Comparison of ENCODE assay signal across 13 cellular contexts in the genomic region with DNA sequence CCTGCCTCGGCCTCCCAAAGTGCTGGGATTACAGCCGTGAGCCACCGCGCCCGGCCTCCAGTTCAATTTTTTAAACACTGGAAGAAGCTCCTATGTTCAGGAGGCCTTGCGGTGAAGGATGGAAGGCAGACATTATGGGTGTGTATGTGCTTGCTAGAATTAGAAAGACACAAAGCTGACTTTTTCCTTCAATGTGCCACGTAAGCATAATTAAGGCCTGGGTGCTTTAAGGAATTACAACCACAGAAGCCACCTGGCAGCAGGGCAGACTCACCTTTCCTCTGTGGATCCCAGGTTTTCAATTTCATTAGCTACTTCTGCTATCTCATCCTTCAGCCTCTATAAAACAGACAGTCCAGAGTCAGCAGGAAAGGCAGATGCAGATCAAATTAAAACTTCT.
DNase-seq lines count a peak whose midpoint lies in the region; ATAC-seq and TF ChIP-seq lines count a peak whose summit lies in the region.
"Had no signal": no experiment of that assay in that cellular context is flagged by ENCODE, and none has a peak within 500 bp of the region (broad histone marks: within the 10 kb centered on the region; RNA-seq: fewer than 3 reads in every experiment).

No MANE protein-coding gene starts in this region.

- DNase-seq in SK-N-SH (no peak), activated B cell treated with CpG ODN at 0.5 μM for 24 hours (no peak), mesothelial cell of epicardium (ENCODE audit: low spot score in 2 of 2, unreplicated experiment in 2 of 2) (no peak), CD1c-positive myeloid dendritic cell (ENCODE audit: extremely low spot score) (no peak), gastrocnemius medialis (no peak), omental fat pad (ENCODE audit: low spot score) (no peak)
- DNase-seq in CD8-positive, alpha-beta T cell, result no peak
- DNase-seq: cortex of kidney, NCI-H2081 treated with DMSO at 0.1 percent for 48 hours had no signal

- ATAC-seq in SK-N-SH treated with all-trans-retinoic acid at 6 μM for 48 hours, result no peak
- no peak for ATAC-seq in CD8-positive, alpha-beta T cell
- no peak for ATAC-seq in activated B cell treated with CpG ODN at 0.5 μM for 24 hours (ENCODE audit: low read depth)
- ATAC-seq in gastrocnemius medialis, result no peak
- no peak for ATAC-seq in omental fat pad (ENCODE audit: low FRiP score)

- WGBS in SK-N-SH (ENCODE audit: low lambda C conversion rate), result 93% methylated on average over 7 of the region's 7 CpGs

- H3K4me1 ChIP-seq in SK-N-SH (ENCODE audit: control insufficient read depth in 1 of 2, insufficient read depth in 2 of 2, low read depth in 1 of 2, low read length in 1 of 2) (peaks cover 9 to 65% of the 10 kb centered on the region in 2 experiments), gastrocnemius medialis (peaks cover 13 to 28% of the 10 kb centered on the region in 2 donors)
- peaks cover 40% of the 10 kb centered on the region for H3K4me1 ChIP-seq in CD8-positive, alpha-beta T cell (ENCODE audit: insufficient read depth, low read length)

- H3K36me3 Mint-ChIP-seq in CD8-positive, alpha-beta T cell, result peaks cover 70% of the 10 kb centered on the region
- H3K36me3 Mint-ChIP-seq in activated B cell treated with CpG ODN at 0.5 μM for 24 hours (ENCODE audit: low read depth) (peaks cover 72% of the 10 kb centered on the region), mesothelial cell of epicardium (peaks cover 12% of the 10 kb centered on the region)

- no peak overlapping the region for H3K9ac ChIP-seq in SK-N-SH

- H4K20me1 ChIP-seq in SK-N-SH (ENCODE audit: insufficient read depth), result no peaks in the 10 kb centered on the region

- H3K4me3 Mint-ChIP-seq in CD8-positive, alpha-beta T cell, result no peak overlapping the region
- H3K4me3 Mint-ChIP-seq in activated B cell treated with CpG ODN at 0.5 μM for 24 hours (no peak overlapping the region), mesothelial cell of epicardium (no peak overlapping the region)

- H3K4me3 ChIP-seq in SK-N-SH (ENCODE audit: low read depth in 2 of 2, low read length in 1 of 2), result no peak overlapping the region
- no peak overlapping the region for H3K4me3 ChIP-seq in CD8-positive, alpha-beta T cell (ENCODE audit: low read depth, low read length)
- H3K4me3 ChIP-seq in gastrocnemius medialis, result no peak overlapping the region

- TF ChIP-seq POLR2A in gastrocnemius medialis (IDR thresholded peaks at IDR 0.05), result no peak

- no peak overlapping the region for H3K4me2 ChIP-seq in SK-N-SH

- no peaks in the 10 kb centered on the region for H3K9me3 Mint-ChIP-seq in CD8-positive, alpha-beta T cell
- H3K9me3 Mint-ChIP-seq in activated B cell treated with CpG ODN at 0.5 μM for 24 hours, result no peaks in the 10 kb centered on the region
- no peaks in the 10 kb centered on the region for H3K9me3 Mint-ChIP-seq in mesothelial cell of epicardium
- H3K9me3 Mint-ChIP-seq: CD4-positive, CD25-positive, alpha-beta regulatory T cell had no signal

- H3K27ac Mint-ChIP-seq in CD8-positive, alpha-beta T cell, result peak overlapping the region; percentile 88
- H3K27ac Mint-ChIP-seq in activated B cell treated with CpG ODN at 0.5 μM for 24 hours (peak overlapping the region; percentile 93), mesothelial cell of epicardium (peak overlapping the region; percentile 52)

- H3K27me3 ChIP-seq in SK-N-SH (ENCODE audit: insufficient read depth) (no peaks in the 10 kb centered on the region), gastrocnemius medialis (no peaks in the 10 kb centered on the region)
- H3K27me3 ChIP-seq in CD8-positive, alpha-beta T cell (ENCODE audit: insufficient read depth, low read length), result no peaks in the 10 kb centered on the region
- H3K27me3 ChIP-seq: neutrophil had no signal

- in situ Hi-C loops in gastrocnemius medialis (cut with MboI; ENCODE audit: low sequenced_read_pairs in 4 of 4), result loop anchor here (5.0 to 10.0 kb wide), 3 partner anchors 63 to 213 kb away; no protein-coding TSS in a partner anchor

- peaks cover 12 to 13% of the 10 kb centered on the region in 2 experiments for H3K36me3 ChIP-seq in SK-N-SH (replicated peaks in 1 of 2; ENCODE audit: control insufficient read depth in 1 of 2, insufficient read depth in 2 of 2, low read length in 1 of 2)
- H3K36me3 ChIP-seq in CD8-positive, alpha-beta T cell (ENCODE audit: insufficient read depth, low read length), result peaks cover 50% of the 10 kb centered on the region
- peaks cover 0 to 6% of the 10 kb centered on the region in 2 donors for H3K36me3 ChIP-seq in gastrocnemius medialis

- H3K27me3 Mint-ChIP-seq in CD8-positive, alpha-beta T cell (ENCODE audit: low read depth), result no peaks in the 10 kb centered on the region
- no peaks in the 10 kb centered on the region for H3K27me3 Mint-ChIP-seq in activated B cell treated with CpG ODN at 0.5 μM for 24 hours
- no peaks in the 10 kb centered on the region for H3K27me3 Mint-ChIP-seq in mesothelial cell of epicardium (ENCODE audit: low read depth)
- H3K27me3 Mint-ChIP-seq: CD4-positive, CD25-positive, alpha-beta regulatory T cell had no signal

- no peak overlapping the region for H2AFZ ChIP-seq in SK-N-SH (ENCODE audit: low read depth)

- no peak for TF ChIP-seq CTCF in SK-N-SH (IDR thresholded peaks at IDR 0.05)
- no peak for TF ChIP-seq CTCF in CD8-positive, alpha-beta T cell (IDR thresholded peaks at IDR 0.05)
- TF ChIP-seq CTCF in activated B cell treated with CpG ODN at 0.5 μM for 24 hours (IDR thresholded peaks at IDR 0.05), result no peak
- no peak for TF ChIP-seq CTCF in mesothelial cell of epicardium (IDR thresholded peaks at IDR 0.05; ENCODE audit: unreplicated experiment)
- TF ChIP-seq CTCF in gastrocnemius medialis (IDR thresholded peaks at IDR 0.05 in 4 of 5, conservative IDR thresholded peaks at IDR 0.05 in 1 of 5), result no peak
- no peak for TF ChIP-seq CTCF in omental fat pad (IDR thresholded peaks at IDR 0.05)

- CTCF ChIA-PET in SK-N-SH (lab: Yijun Ruan, JAX) (interaction anchor here (0.5 to 9.0 kb wide), 68 partner anchors 9 to 458 kb away, joined by 3 to 351 read pairs (median 4); a partner anchor contains a TSS), activated B cell treated with CpG ODN at 0.5 μM for 24 hours (lab: Charles Lee) (interaction anchor here (0.9 to 5.9 kb wide), 17 partner anchors 10 to 272 kb away, joined by 3 to 52 read pairs (median 7); no protein-coding TSS in a partner anchor)
- CTCF ChIA-PET in CD8-positive, alpha-beta T cell (lab: Charles Lee), result interaction anchor here (0.6 to 3.9 kb wide), 34 partner anchors 8 to 457 kb away, joined by 3 to 36 read pairs (median 5); no protein-coding TSS in a partner anchor

- no peak for TF ChIP-seq RAD21 in SK-N-SH (IDR thresholded peaks at IDR 0.05; ENCODE audit: low read length)

- H3K27ac ChIP-seq in SK-N-SH (ENCODE audit: low read depth in 2 of 2, low read length in 1 of 2) (peak overlapping the region; percentile 55 to 83; a peak in 3 of 4 replicates), gastrocnemius medialis (no peak overlapping the region)
- H3K27ac ChIP-seq in CD8-positive, alpha-beta T cell (ENCODE audit: low read depth, low read length), result no peak overlapping the region
- H3K27ac ChIP-seq: 22Rv1 had no signal

- peaks cover 11% of the 10 kb centered on the region for H3F3A ChIP-seq in SK-N-SH (replicated peaks; ENCODE audit: insufficient read depth)

- H3K4me1 Mint-ChIP-seq in CD8-positive, alpha-beta T cell (ENCODE audit: low read depth), result peaks cover 51% of the 10 kb centered on the region
- H3K4me1 Mint-ChIP-seq in activated B cell treated with CpG ODN at 0.5 μM for 24 hours (peaks cover 86% of the 10 kb centered on the region), mesothelial cell of epicardium (peaks cover 35% of the 10 kb centered on the region)

- POLR2A ChIA-PET in SK-N-SH (lab: Yijun Ruan, JAX), result interaction anchor here (0.6 to 1.2 kb wide), 4 partner anchors 9 to 211 kb away, joined by 3 to 6 read pairs (median 3); no protein-coding TSS in a partner anchor
- POLR2A ChIA-PET in CD8-positive, alpha-beta T cell (lab: Charles Lee), result interaction anchor here (0.6 to 3.1 kb wide), 5 partner anchors 11 to 107 kb away, joined by 3 to 13 read pairs (median 3); no protein-coding TSS in a partner anchor
- POLR2A ChIA-PET in activated B cell treated with CpG ODN at 0.5 μM for 24 hours (lab: Charles Lee), result interaction anchor here (0.5 to 15.8 kb wide), 14 partner anchors 9 to 132 kb away, joined by 3 to 396 read pairs (median 12); a partner anchor contains a TSS

- peaks cover 19% of the 10 kb centered on the region for H3K79me2 ChIP-seq in SK-N-SH (ENCODE audit: insufficient read depth)

- intact Hi-C loops in CD8-positive, alpha-beta T cell (cut with DNase I, micrococcal nuclease), result loop anchor here in 1 of 2 experiments (2.0 to 10.0 kb wide), 2 partner anchors 37 to 213 kb away; no protein-coding TSS in a partner anchor
- intact Hi-C loops in activated B cell treated with CpG ODN at 0.5 μM for 24 hours (cut with micrococcal nuclease), result loop anchor here (1.0 to 5.0 kb wide), 3 partner anchors 134 to 263 kb away; a partner anchor contains a TSS
- intact Hi-C loops in gastrocnemius medialis (cut with DNase I; ENCODE audit: low total_unique reads), result loop anchor here (1.0 kb wide), 1 partner anchor 211 kb away; no protein-coding TSS in a partner anchor

- TF ChIP-seq EP300 in SK-N-SH (IDR thresholded peaks at IDR 0.05; ENCODE audit: borderline replicate concordance in 1 of 2, low read depth in 1 of 2, low read length in 1 of 2), result no peak

- H3K9me3 ChIP-seq in SK-N-SH (no peaks in the 10 kb centered on the region), gastrocnemius medialis (no peaks in the 10 kb centered on the region)
- no peaks in the 10 kb centered on the region for H3K9me3 ChIP-seq in CD8-positive, alpha-beta T cell (ENCODE audit: low read length)
- H3K9me3 ChIP-seq: neutrophil had no signal

- no peaks in the 10 kb centered on the region for H3K9me2 ChIP-seq in SK-N-SH

TF ChIP-seq in SK-N-SH, 30 proteins besides CTCF, POLR2A, EP300 and RAD21 (continues in another document):
- TF ChIP-seq, protein P1, sequence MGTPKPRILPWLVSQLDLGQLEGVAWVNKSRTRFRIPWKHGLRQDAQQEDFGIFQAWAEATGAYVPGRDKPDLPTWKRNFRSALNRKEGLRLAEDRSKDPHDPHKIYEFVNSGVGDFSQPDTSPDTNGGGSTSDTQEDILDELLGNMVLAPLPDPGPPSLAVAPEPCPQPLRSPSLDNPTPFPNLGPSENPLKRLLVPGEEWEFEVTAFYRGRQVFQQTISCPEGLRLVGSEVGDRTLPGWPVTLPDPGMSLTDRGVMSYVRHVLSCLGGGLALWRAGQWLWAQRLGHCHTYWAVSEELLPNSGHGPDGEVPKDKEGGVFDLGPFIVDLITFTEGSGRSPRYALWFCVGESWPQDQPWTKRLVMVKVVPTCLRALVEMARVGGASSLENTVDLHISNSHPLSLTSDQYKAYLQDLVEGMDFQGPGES (IDR thresholded peaks at IDR 0.05; ENCODE audit: low read depth, low read length), result no peak

TF ChIP-seq in SK-N-SH treated with all-trans-retinoic acid at 6 μM for 48 hours, 23 proteins besides CTCF, POLR2A, EP300 and RAD21 (continues in another document):
- TF ChIP-seq ISL1 (CRISPR knock-in tag; IDR thresholded peaks at IDR 0.05), result no peak

Comparison
In these comparisons a context has a peak if more than half of its experiments do, and no peak if none do; other contexts are left out.
1. H3K27ac ChIP-seq: peak in SK-N-SH (2 of 2); none in CD8-positive, alpha-beta T cell (single experiment) and gastrocnemius medialis (0 of 4).
2. Peak in every context shown above with its lines, with median percentiles within 50 percentile points of each other: H3K27ac Mint-ChIP-seq.